10 cellular contexts compared by ENCODE assay signal in the genomic region with DNA sequence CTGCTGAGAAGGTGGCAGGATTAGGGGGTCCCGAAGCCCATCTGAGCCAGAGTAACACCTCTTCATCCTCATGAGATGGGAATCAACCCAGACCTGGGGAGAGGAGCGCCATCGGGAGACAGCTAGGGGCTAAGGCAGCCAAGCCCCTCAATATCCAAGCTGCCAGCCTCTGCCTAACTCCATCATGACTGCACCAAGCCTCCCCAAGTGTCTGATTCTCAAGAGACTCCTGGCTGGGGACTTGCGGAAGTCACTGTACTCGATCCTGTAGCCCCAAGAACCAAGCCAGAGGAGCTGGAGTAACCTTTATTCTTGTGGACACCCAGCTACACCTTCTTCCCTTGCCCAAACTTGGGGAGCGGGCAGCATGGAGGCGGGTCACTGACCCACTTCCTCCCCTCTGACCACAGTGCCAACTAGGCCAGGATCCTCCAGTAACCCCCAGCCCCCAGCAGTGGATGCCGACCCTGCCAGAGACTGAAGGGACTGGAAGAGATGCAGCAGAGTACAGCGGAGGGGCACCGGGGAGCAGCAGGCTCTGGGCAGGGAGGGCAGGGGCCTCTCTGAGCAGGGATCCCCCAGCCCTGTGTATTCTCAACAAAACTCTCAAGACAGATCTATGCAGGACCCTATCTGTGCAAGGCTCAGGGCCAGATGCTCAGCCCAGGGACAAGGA. TPM values are rescaled to one million over a fixed set of nuclear protein-coding genes. Genes with fewer than 3 reads are reported as not detected.
DNase-seq lines count a peak whose midpoint lies in the region; ATAC-seq and TF ChIP-seq lines count a peak whose summit lies in the region.
"Had no signal": no experiment of that assay in that cellular context is flagged by ENCODE, and none has a peak within 500 bp of the region (broad histone marks: within the 10 kb centered on the region; RNA-seq: fewer than 3 reads in every experiment).

No MANE protein-coding gene starts in this region.

- no peaks in the 10 kb centered on the region; the same call in 1 of the 2 replicates for H3K36me3 ChIP-seq in DOHH2 (ENCODE audit: control insufficient read depth, low read length)
- H3K36me3 ChIP-seq in Peyer's patch, result peaks cover 0 to 9% (median 0%) of the 10 kb centered on the region in 3 donors

- H3K9me2 ChIP-seq in DOHH2 (replicated peaks; ENCODE audit: control insufficient read depth, low read length), result no peaks in the 10 kb centered on the region

- H3K79me2 ChIP-seq in DOHH2 (ENCODE audit: control insufficient read depth, low read length), result peaks cover 4% of the 10 kb centered on the region; the same call in 1 of the 2 replicates

- ATAC-seq in GM18519 (IDR thresholded peaks at IDR 0.05; ENCODE audit: low FRiP score, unreplicated experiment) (no peak), HG03196 (IDR thresholded peaks at IDR 0.05; ENCODE audit: unreplicated experiment) (no peak)

- TF ChIP-seq CTCF in DOHH2 (IDR thresholded peaks at IDR 0.05; ENCODE audit: low read depth, low read length, poor library complexity, severe bottlenecking) (no peak), Peyer's patch (IDR thresholded peaks at IDR 0.05) (no peak), fibroblast of the aortic adventitia (IDR thresholded peaks at IDR 0.05; ENCODE audit: insufficient read depth, low read length) (no peak)

- H3K4me3 ChIP-seq in DOHH2 (ENCODE audit: low read length), result peak overlapping the region; percentile 60; the same call in 1 of the 2 replicates
- peak overlapping the region; percentile 7 to 52 (median 37) for H3K4me3 ChIP-seq in Peyer's patch
- peak overlapping the region; percentile 57 for H3K4me3 ChIP-seq in fibroblast of the aortic adventitia (ENCODE audit: low read depth, low read length)
- peak overlapping the region; percentile 36 for H3K4me3 ChIP-seq in skeletal muscle cell (ENCODE audit: low read depth, low read length)

- no peaks in the 10 kb centered on the region for H3F3A ChIP-seq in DOHH2 (ENCODE audit: control insufficient read depth, insufficient read depth)

- H3K4me1 ChIP-seq in DOHH2 (ENCODE audit: control insufficient read depth, low read length), result peaks cover 43% of the 10 kb centered on the region
- peaks cover 9 to 46% (median 21%) of the 10 kb centered on the region in 4 donors for H3K4me1 ChIP-seq in Peyer's patch

- H3K27me3 ChIP-seq in DOHH2 (ENCODE audit: control insufficient read depth, low read length), result no peaks in the 10 kb centered on the region
- no peaks in the 10 kb centered on the region for H3K27me3 ChIP-seq in Peyer's patch

- no peak for DNase-seq in Peyer's patch
- DNase-seq in fibroblast of the aortic adventitia (ENCODE audit: low read depth), result no peak
- DNase-seq in skeletal muscle cell (ENCODE audit: low read depth), result no peak
- no peak for DNase-seq in GM19238 (ENCODE audit: insufficient read length, low spot score)
- DNase-seq in HPDE6-E6E7 (ENCODE audit: extremely low spot score), result no peak
- DNase-seq: effector memory CD8-positive, alpha-beta T cell; NK-92 treated with Interleukin-12 subunit alpha and Interleukin-12 subunit beta, amount 100 ng/mL, for 24 hours had no signal

- H3K4me2 ChIP-seq in DOHH2 (ENCODE audit: low read length), result peak overlapping the region; percentile 80

- no peaks in the 10 kb centered on the region for H3K9me3 ChIP-seq in DOHH2 (ENCODE audit: control insufficient read depth, insufficient read depth, low read length)
- no peaks in the 10 kb centered on the region for H3K9me3 ChIP-seq in Peyer's patch

- no peaks in the 10 kb centered on the region for H4K20me1 ChIP-seq in DOHH2 (ENCODE audit: control insufficient read depth, insufficient read depth, low read depth, low read length)

- no peak for TF ChIP-seq POLR2A in Peyer's patch (IDR thresholded peaks at IDR 0.05)

- H3K27ac ChIP-seq in DOHH2 (ENCODE audit: low read depth, low read length) (no peak overlapping the region), Peyer's patch (peak overlapping the region; percentile 32 to 86 (median 74))

RNA-seq across cellular contexts. Expression of gene HDAC5, which starts 13.3 kb away (rescaled TPM):
- total RNA-seq in Peyer's patch (10 to 100 TPM; 42.4 to 71.0 (median 48.4) TPM), fibroblast of the aortic adventitia (ENCODE audit: low replicate concordance) (29.4 and 53.1 TPM in 2 replicates)

RNA-seq across cellular contexts. Expression of gene HROB, which starts 31.6 kb away (rescaled TPM):
- total RNA-seq in Peyer's patch (1 to 10 TPM in 3 of 4 donors, under 1 TPM in 1; 0.53 to 5.8 (median 1.6) TPM), fibroblast of the aortic adventitia (ENCODE audit: low replicate concordance) (0.25 and 6.1 TPM in 2 replicates)

RNA-seq across cellular contexts. Expression of gene G6PC3, which starts 39.6 kb away (rescaled TPM):
- total RNA-seq in Peyer's patch, result 10 to 100 TPM in 3 of 4 donors, 1 to 10 TPM in 1; 8.3 to 48.9 (median 33.8) TPM
- 9.5 and 38.9 TPM in 2 replicates for total RNA-seq in fibroblast of the aortic adventitia (ENCODE audit: low replicate concordance)

RNA-seq across cellular contexts. Expression of gene LSM12, which starts 43.7 kb away (rescaled TPM):
- total RNA-seq in Peyer's patch (10 to 100 TPM; 10.7 to 28.4 (median 26.1) TPM), fibroblast of the aortic adventitia (ENCODE audit: low replicate concordance) (13.2 and 77.5 TPM in 2 replicates)
